ENCODE assay signal across 8 cellular contexts in the genomic region with DNA sequence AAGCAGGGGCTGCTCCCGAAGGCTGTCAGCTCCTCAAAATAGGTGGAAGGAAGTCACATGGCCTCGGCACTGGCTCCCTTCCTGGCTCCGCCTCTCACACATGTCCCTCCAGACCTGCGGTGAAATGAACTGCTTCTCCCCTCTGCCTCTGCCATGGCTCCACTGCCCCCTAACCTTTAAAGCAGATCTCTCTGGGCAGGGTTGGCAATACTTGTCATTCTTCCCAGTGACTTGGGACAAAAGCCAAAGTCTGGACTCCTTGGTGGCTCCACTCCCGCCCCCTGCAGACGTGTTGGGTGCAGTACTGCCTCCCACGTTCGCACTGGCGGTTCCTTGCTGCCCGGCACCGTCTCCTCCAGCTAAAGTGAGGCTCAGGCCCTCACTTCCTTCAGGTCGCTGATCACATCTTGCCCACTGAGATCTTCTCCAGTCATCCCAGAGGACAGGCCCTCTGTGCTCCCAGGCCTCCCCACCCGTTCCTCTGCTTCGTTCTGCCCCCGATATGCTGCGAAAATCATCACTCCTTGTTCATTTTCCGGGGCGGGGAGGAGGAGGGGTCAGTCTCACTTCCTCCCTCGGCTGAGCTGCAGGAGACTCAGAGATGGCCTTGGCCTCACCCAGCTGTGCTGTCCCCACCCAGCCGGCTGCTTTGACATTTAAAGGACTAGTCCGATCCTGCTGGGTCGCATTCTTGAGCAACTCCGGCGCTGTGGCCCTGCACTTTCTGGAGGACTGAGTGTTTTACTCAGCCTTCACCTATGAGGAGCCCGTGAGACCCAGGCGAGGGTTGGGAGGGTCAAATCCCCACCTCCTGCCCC.
A peak's percentile ranks its signal among the peaks of the same experiment; 100 is the strongest.
DNase-seq lines count a peak whose midpoint lies in the region; ATAC-seq, FAIRE-seq and TF ChIP-seq lines count a peak whose summit lies in the region.

No MANE protein-coding gene starts in this region.

- no peaks in the 10 kb centered on the region for H3K9me3 Mint-ChIP-seq in activated naive CD4-positive, alpha-beta T cell treated with anti-CD3 and anti-CD28 coated beads, Interleukin-2, amount 10 ng/mL, durations not matched to agents 7 days and 5 days
- peaks cover 4% of the 10 kb centered on the region for H3K9me3 Mint-ChIP-seq in glutamatergic neuron (ENCODE audit: unreplicated experiment)

- intact Hi-C loops in PC-9 (cut with micrococcal nuclease; ENCODE audit: unreplicated experiment) (loop anchor here (2.0 to 5.0 kb wide), 3 partner anchors 448 to 494 kb away; a partner anchor contains a TSS), pancreas (cut with DNase I) (no loop called here)

- no peak overlapping the region for H3K27ac ChIP-seq in PC-9
- peak overlapping the region in 2 of 4 donors; percentile 48 to 64 for H3K27ac ChIP-seq in pancreas

- POLR2A ChIA-PET in PC-9 (lab: Charles Lee; ENCODE audit: unreplicated experiment) = no interaction called here

- peak overlapping the region; percentile 82 for H3K4me2 ChIP-seq in PC-9

- H3K27ac Mint-ChIP-seq in activated naive CD4-positive, alpha-beta T cell treated with anti-CD3 and anti-CD28 coated beads, Interleukin-2, amount 10 ng/mL, durations not matched to agents 7 days and 5 days = peak overlapping the region; percentile 83
- H3K27ac Mint-ChIP-seq in glutamatergic neuron (ENCODE audit: unreplicated experiment) = peak overlapping the region; percentile 31

- no peaks in the 10 kb centered on the region for H3K27me3 ChIP-seq in PC-9 (ENCODE audit: insufficient read depth, low read depth)
- H3K27me3 ChIP-seq in pancreas = no peaks in the 10 kb centered on the region

- no TSS peak for BruUV-seq in PC-9 (replicated peaks; lab: Mats Ljungman, UMichigan)

- peak overlapping the region; percentile 55 for H2AFZ ChIP-seq in PC-9

- H3K4me1 ChIP-seq in PC-9 (replicated peaks; ENCODE audit: insufficient read depth) (peaks cover 8% of the 10 kb centered on the region; the same call in 1 of the 2 replicates), pancreas (no peaks in the 10 kb centered on the region)

- peak overlapping the region; percentile 70 for H3K4me3 Mint-ChIP-seq in activated naive CD4-positive, alpha-beta T cell treated with anti-CD3 and anti-CD28 coated beads, Interleukin-2, amount 10 ng/mL, durations not matched to agents 7 days and 5 days
- peak overlapping the region; percentile 62 for H3K4me3 Mint-ChIP-seq in glutamatergic neuron (ENCODE audit: unreplicated experiment)

- DNase-seq in COLO829 (ENCODE audit: low spot score) (peak; percentile 8), PC-9 (peak; percentile 76 to 80), glutamatergic neuron (peak; percentile 50), pancreas (peak in 5 of 6 donors; percentile 53 to 80 (median 70)), NCI-H1694 (lab: John Stamatoyannopoulos, UW) (no peak)
- peak; percentile 58 for DNase-seq in activated naive CD4-positive, alpha-beta T cell treated with anti-CD3 and anti-CD28 coated beads, Interleukin-2, amount 10 ng/mL, durations not matched to agents 7 days and 5 days

- H3K79me2 ChIP-seq in PC-9 (ENCODE audit: low read depth) = no peaks in the 10 kb centered on the region

- H3K4me1 Mint-ChIP-seq in activated naive CD4-positive, alpha-beta T cell treated with anti-CD3 and anti-CD28 coated beads, Interleukin-2, amount 10 ng/mL, durations not matched to agents 7 days and 5 days = peaks cover 32% of the 10 kb centered on the region
- H3K4me1 Mint-ChIP-seq in glutamatergic neuron (ENCODE audit: low read depth, unreplicated experiment) = peaks cover 9% of the 10 kb centered on the region

- ATAC-seq in GM19372 (IDR thresholded peaks at IDR 0.05; ENCODE audit: low read depth, unreplicated experiment) (peak; percentile 65), HG03442 (IDR thresholded peaks at IDR 0.05; ENCODE audit: unreplicated experiment) (peak; percentile 71), pancreas (peak; percentile 69 to 84 (median 82))

- CTCF ChIA-PET in PC-9 (lab: Charles Lee) = interaction anchor here (2.0 kb wide), 1 partner anchor 477 kb away, joined by 4 read pairs; no protein-coding TSS in a partner anchor
- CTCF ChIA-PET in activated naive CD4-positive, alpha-beta T cell treated with anti-CD3 and anti-CD28 coated beads, Interleukin-2, amount 10 ng/mL, durations not matched to agents 7 days and 5 days (lab: Charles Lee) = interaction anchor here (0.8 kb wide), 1 partner anchor 9 kb away, joined by 3 read pairs; no protein-coding TSS in a partner anchor

- FAIRE-seq in pancreas (lab: Jason Lieb, UNC) = no peak

- no peaks in the 10 kb centered on the region for H3K9me2 ChIP-seq in PC-9 (ENCODE audit: insufficient read depth)

- H3K36me3 ChIP-seq in PC-9 (ENCODE audit: low read depth) (no peaks in the 10 kb centered on the region), pancreas (no peaks in the 10 kb centered on the region)

- TF ChIP-seq CTCF in PC-9 (conservative IDR thresholded peaks at IDR 0.05) (peak; percentile 68), glutamatergic neuron (IDR thresholded peaks at IDR 0.05; ENCODE audit: partially characterized antibody, unreplicated experiment) (peak; percentile 27), pancreas (IDR thresholded peaks at IDR 0.05) (peak; percentile 21 to 41 (median 28))

- H4K20me1 ChIP-seq in PC-9 (ENCODE audit: insufficient read depth) = no peaks in the 10 kb centered on the region

- 0 to 25% methylated on average over 26 of the region's 26 CpGs for WGBS in pancreas, 2 donors

- H3K9me3 ChIP-seq in PC-9 (ENCODE audit: insufficient read depth, low read depth) (no peaks in the 10 kb centered on the region), pancreas (no peaks in the 10 kb centered on the region)

- no peaks in the 10 kb centered on the region for H3K27me3 Mint-ChIP-seq in activated naive CD4-positive, alpha-beta T cell treated with anti-CD3 and anti-CD28 coated beads, Interleukin-2, amount 10 ng/mL, durations not matched to agents 7 days and 5 days
- H3K27me3 Mint-ChIP-seq in glutamatergic neuron (ENCODE audit: unreplicated experiment) = no peaks in the 10 kb centered on the region

- no peaks in the 10 kb centered on the region for H3F3A ChIP-seq in PC-9 (ENCODE audit: insufficient read depth, low read depth)

- no peaks in the 10 kb centered on the region for H3K36me3 Mint-ChIP-seq in activated naive CD4-positive, alpha-beta T cell treated with anti-CD3 and anti-CD28 coated beads, Interleukin-2, amount 10 ng/mL, durations not matched to agents 7 days and 5 days
- H3K36me3 Mint-ChIP-seq in glutamatergic neuron (ENCODE audit: unreplicated experiment) = no peaks in the 10 kb centered on the region

- H3K4me3 ChIP-seq in PC-9 (peak overlapping the region; percentile 51), pancreas (peak overlapping the region in 2 of 4 donors; percentile 31 to 39)
